In genomic region chrX:119410027-119410819, GRCh38 we compare ENCODE assay signal across 11 cellular contexts. TPM values are rescaled to one million over a fixed set of nuclear protein-coding genes. Genes with fewer than 3 reads are reported as not detected.
DNase-seq lines count a peak whose midpoint lies in the region; ATAC-seq, FAIRE-seq and TF ChIP-seq lines count a peak whose summit lies in the region.
"Had no signal": no experiment of that assay in that cellular context is flagged by ENCODE, and none has a peak within 500 bp of the region (broad histone marks: within the 10 kb centered on the region; RNA-seq: fewer than 3 reads in every experiment).

No MANE protein-coding gene starts in this region.

- peaks cover 14% of the 10 kb centered on the region for H3K27me3 Mint-ChIP-seq in MCF 10A (ENCODE audit: insufficient read depth, unreplicated experiment)
- H3K27me3 Mint-ChIP-seq: memory B cell had no signal

- TF ChIP-seq CTCF in MCF 10A (IDR thresholded peaks at IDR 0.05; ENCODE audit: unreplicated experiment) (no peak), mucosa of descending colon (IDR thresholded peaks at IDR 0.05) (no peak)

- H3K36me3 ChIP-seq in mucosa of descending colon (ENCODE audit: low read depth) = no peaks in the 10 kb centered on the region
- H3K36me3 ChIP-seq: cardiac muscle cell had no signal

- H3K27ac Mint-ChIP-seq in MCF 10A (ENCODE audit: low read depth, unreplicated experiment) = peak overlapping the region; percentile 64
- H3K27ac Mint-ChIP-seq: memory B cell had no signal

- POLR2A ChIA-PET in MCF 10A (lab: Yijun Ruan, JAX) = interaction anchor here (0.6 to 4.0 kb wide), 4 partner anchors 10 to 173 kb away, joined by 3 to 29 read pairs (median 4); partner anchors contain the start of gene SLC25A43

- H3K36me3 Mint-ChIP-seq in MCF 10A (ENCODE audit: insufficient read depth, unreplicated experiment) = peaks cover 14% of the 10 kb centered on the region

- H3K9me3 Mint-ChIP-seq in MCF 10A (ENCODE audit: unreplicated experiment) = no peaks in the 10 kb centered on the region
- H3K9me3 Mint-ChIP-seq: memory B cell had no signal

- intact Hi-C loops in MCF 10A (cut with micrococcal nuclease) (no loop called here), mucosa of descending colon (cut with DNase I, micrococcal nuclease) (no loop called here)

- no TSS peak for BruUV-seq in MCF 10A (replicated peaks; lab: Mats Ljungman, UMichigan)

- peaks cover 17% of the 10 kb centered on the region for H3K4me1 Mint-ChIP-seq in MCF 10A (ENCODE audit: insufficient read depth, unreplicated experiment)

- H3K9me3 ChIP-seq in mucosa of descending colon = no peaks in the 10 kb centered on the region

- no peak overlapping the region for H3K4me3 Mint-ChIP-seq in MCF 10A (ENCODE audit: unreplicated experiment)
- H3K4me3 Mint-ChIP-seq: memory B cell had no signal

- peak; percentile 88 for ATAC-seq in mucosa of descending colon
- ATAC-seq in HG02870 (IDR thresholded peaks at IDR 0.05; ENCODE audit: unreplicated experiment) = no peak
- no peak for ATAC-seq in GM19035 (IDR thresholded peaks at IDR 0.05; ENCODE audit: unreplicated experiment)

- DNase-seq in AG08395 (ENCODE audit: low spot score) (peak; percentile 82), HTR-8/SVneo (ENCODE audit: insufficient read length, low spot score) (peak; percentile 64), MCF 10A (ENCODE audit: unreplicated experiment) (peak; percentile 87), mucosa of descending colon (peak; percentile 79 to 82 (median 80)), NCI-H446 treated with DMSO at 0.1 percent for 48 hours (lab: John Stamatoyannopoulos, UW) (no peak), T-helper 9 cell (no peak)
- DNase-seq: Kasumi-1 had no signal

- H3K4me1 ChIP-seq in mucosa of descending colon (ENCODE audit: low read depth) = peaks cover 6% of the 10 kb centered on the region

- CTCF ChIA-PET in MCF 10A (lab: Yijun Ruan, JAX) = interaction anchor here (0.6 kb wide), 1 partner anchor 129 kb away, joined by 3 read pairs; no protein-coding TSS in a partner anchor

- H3K4me3 ChIP-seq in mucosa of descending colon = no peak overlapping the region
- H3K4me3 ChIP-seq: cardiac muscle cell had no signal

- peak; percentile 90 for FAIRE-seq in HTR-8/SVneo (lab: Jason Lieb, UNC)

RNA-seq across cellular contexts. Expression of gene SLC25A43, which starts 11.1 kb away (rescaled TPM):
- 16.0 and 18.4 TPM in 2 replicates for total RNA-seq in MCF 10A (2022)
- 10 to 100 TPM; 19.3 to 31.2 (median 23.3) TPM for total RNA-seq in mucosa of descending colon

RNA-seq across cellular contexts. Expression of gene SLC25A5, which starts 58.0 kb away (rescaled TPM):
- 245 and 405 TPM in 2 replicates for total RNA-seq in MCF 10A (2022)
- 1,000 to 10,000 TPM in 2 of 3 donors, 100 to 1,000 TPM in 1; 599 to 1,194 (median 1,087) TPM for total RNA-seq in mucosa of descending colon

Comparison
In these comparisons a context has a peak if more than half of its experiments do, and no peak if none do; other contexts are left out.
1. DNase-seq: peak in AG08395 (single experiment), HTR-8/SVneo (single experiment), MCF 10A (single experiment) and mucosa of descending colon (3 of 3); none in NCI-H446 treated with DMSO at 0.1 percent for 48 hours (single experiment) and T-helper 9 cell (single experiment).